In the genomic region with DNA sequence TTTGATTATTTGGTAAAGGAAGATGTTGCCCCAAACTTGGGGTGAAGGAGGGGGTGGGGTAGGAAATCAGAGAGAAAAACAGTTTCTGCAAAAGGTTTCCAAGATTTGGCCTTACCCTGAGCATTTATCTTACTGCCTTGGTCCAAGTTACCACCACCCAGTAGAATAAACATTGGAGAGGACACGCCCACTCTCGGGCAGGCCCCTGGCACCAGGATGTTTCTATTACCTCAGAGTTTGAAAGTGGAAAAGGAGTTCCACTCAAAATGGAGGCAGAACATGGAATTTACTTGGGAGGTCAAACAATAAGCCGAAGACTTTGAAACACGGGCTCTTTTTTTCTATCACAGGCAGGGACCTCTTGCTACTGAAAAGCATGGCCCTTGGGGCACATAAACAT, we compare ENCODE assay signal across 2 cellular contexts.
TF ChIP-seq lines count a peak whose summit lies in the region.

No MANE protein-coding gene starts in this region.

TF ChIP-seq in liver, 16 proteins besides CTCF, POLR2A, EP300 and RAD21 (continued from another document):
- TF ChIP-seq ZBTB33 (IDR thresholded peaks at IDR 0.05) (no peak), EGR1 (IDR thresholded peaks at IDR 0.05; ENCODE audit: low read depth in 2 of 2) (no peak)

TF ChIP-seq in HepG2, 621 proteins besides CTCF, POLR2A, EP300 and RAD21 (continued from another document):
- TF ChIP-seq THAP9 (CRISPR knock-in tag; IDR thresholded peaks at IDR 0.05; ENCODE audit: borderline replicate concordance) (no peak), MLLT10 (CRISPR knock-in tag; IDR thresholded peaks at IDR 0.05) (no peak), TFE3 (CRISPR knock-in tag; IDR thresholded peaks at IDR 0.05) (no peak), MXD3 (CRISPR knock-in tag; IDR thresholded peaks at IDR 0.05) (no peak), ZNF713 (CRISPR knock-in tag; IDR thresholded peaks at IDR 0.05) (no peak), ZNF883 (CRISPR knock-in tag; IDR thresholded peaks at IDR 0.05; ENCODE audit: not compliant biosample characterization) (no peak), FOXO1 (CRISPR knock-in tag; IDR thresholded peaks at IDR 0.05) (no peak), REXO4 (CRISPR knock-in tag; IDR thresholded peaks at IDR 0.05; ENCODE audit: borderline replicate concordance) (no peak), ZNF3 (CRISPR knock-in tag; IDR thresholded peaks at IDR 0.05) (no peak)
- TF ChIP-seq, protein P1, sequence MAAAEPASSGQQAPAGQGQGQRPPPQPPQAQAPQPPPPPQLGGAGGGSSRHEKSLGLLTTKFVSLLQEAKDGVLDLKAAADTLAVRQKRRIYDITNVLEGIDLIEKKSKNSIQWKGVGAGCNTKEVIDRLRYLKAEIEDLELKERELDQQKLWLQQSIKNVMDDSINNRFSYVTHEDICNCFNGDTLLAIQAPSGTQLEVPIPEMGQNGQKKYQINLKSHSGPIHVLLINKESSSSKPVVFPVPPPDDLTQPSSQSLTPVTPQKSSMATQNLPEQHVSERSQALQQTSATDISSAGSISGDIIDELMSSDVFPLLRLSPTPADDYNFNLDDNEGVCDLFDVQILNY (CRISPR knock-in tag; conservative IDR thresholded peaks at IDR 0.05): no peak
